ENCODE assay signal across 21 cellular contexts in genomic region chr2:186617771-186618170, GRCh38.
"Had no signal": no experiment of that assay in that cellular context is flagged by ENCODE, and none has a peak within 500 bp of the region (broad histone marks: within the 10 kb centered on the region; RNA-seq: fewer than 3 reads in every experiment).

No MANE protein-coding gene starts in this region.

- DNase-seq: activated CD4-positive, alpha-beta T cell treated with anti-CD3 and anti-CD28 coated beads for 1 hour; activated CD4-positive, alpha-beta T cell treated with anti-CD3 and anti-CD28 coated beads, Interleukin-2, amount 50 U/mL, for 1 hour; activated CD8-positive, alpha-beta T cell treated with anti-CD3 and anti-CD28 coated beads, Interleukin-2, amount 10 ng/mL, durations not matched to agents 7 days and 5 days; activated gamma-delta T cell treated with Interleukin-2 at 50 U/mL for 16 hours; anterior cingulate cortex; central memory CD4-positive, alpha-beta T cell; effector memory CD4-positive, alpha-beta T cell; esophagus squamous epithelium; kidney glomerular epithelial cell; midbrain; ovary; spleen; stimulated activated CD4-positive, alpha-beta T cell treated with anti-CD3 and anti-CD28 coated beads, Interleukin-4, amount 100 ng/mL, for 1 hour; stimulated activated naive CD4-positive, alpha-beta T cell; T-cell; upper lobe of left lung; WERI-Rb-1 had no signal

- H3K27me3 ChIP-seq: esophagus squamous epithelium, hepatocyte, neutrophil, ovary, spleen, upper lobe of left lung had no signal

- H3K4me3 ChIP-seq: esophagus squamous epithelium, hepatocyte, ovary, spleen, thoracic aorta, upper lobe of left lung had no signal

- H3K4me2 ChIP-seq: hepatocyte had no signal

- ATAC-seq: activated CD8-positive, alpha-beta T cell treated with anti-CD3 and anti-CD28 coated beads, Interleukin-2, amount 10 ng/mL, durations not matched to agents 7 days and 5 days; natural killer cell treated with Interleukin-12 subunit alpha and Interleukin-12 subunit beta and Interleukin-15 and Interleukin-18, amount 100 ng/mL, for 72 hours; T-cell had no signal

- H3K36me3 ChIP-seq: neutrophil, ovary, thoracic aorta, WERI-Rb-1 had no signal

- H2AFZ ChIP-seq: hepatocyte had no signal

- H3K27ac ChIP-seq: esophagus squamous epithelium, hepatocyte, neutrophil, ovary, spleen, thoracic aorta, upper lobe of left lung, WERI-Rb-1 had no signal

- H3K9me3 ChIP-seq: esophagus squamous epithelium, neutrophil, ovary, spleen, thoracic aorta, upper lobe of left lung had no signal
